In the genomic region with DNA sequence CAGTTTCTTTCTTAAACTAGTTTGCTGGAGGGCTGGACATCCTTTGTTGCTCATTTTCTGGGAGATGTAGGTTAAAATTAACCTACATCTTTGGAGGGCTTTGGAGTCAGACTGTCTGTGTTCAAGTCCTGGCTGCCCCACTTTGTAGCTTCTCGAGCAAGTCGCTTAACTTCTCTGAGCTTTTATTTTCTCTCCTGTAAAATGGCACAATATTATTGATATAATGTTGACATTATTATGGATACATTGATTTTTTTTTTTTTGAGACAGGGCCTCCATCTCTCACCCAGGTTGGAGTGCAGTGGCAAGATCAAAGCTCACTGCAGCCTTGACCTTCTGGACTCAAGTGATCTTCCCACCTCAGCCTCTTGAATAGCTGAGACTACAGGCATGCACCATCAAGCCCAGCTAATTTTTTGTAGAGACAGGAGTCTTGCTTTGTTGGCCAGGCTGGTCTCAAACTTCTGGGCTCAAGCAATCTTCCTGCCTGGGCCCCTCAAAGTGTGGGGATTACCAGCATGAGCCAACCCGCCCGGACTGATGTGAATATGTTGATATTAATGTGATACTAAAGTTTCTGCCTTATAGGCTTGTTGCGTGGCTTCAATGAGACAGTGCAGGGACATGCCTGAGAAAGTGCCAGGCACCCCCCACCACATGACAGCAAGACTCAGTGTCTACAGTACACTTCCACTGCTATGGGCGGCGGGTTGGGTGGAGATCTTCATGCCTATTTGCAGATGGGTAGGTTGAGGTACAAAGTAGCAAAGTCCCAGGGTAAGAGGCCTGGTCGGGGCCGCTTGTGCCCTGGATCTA, we compare ENCODE assay signal across 1 cellular context.
TF ChIP-seq lines count a peak whose summit lies in the region.

No MANE protein-coding gene starts in this region.

TF ChIP-seq in HepG2, 621 proteins besides CTCF, POLR2A, EP300 and RAD21 (continued from another document and continues in another):
- TF ChIP-seq, protein P1, sequence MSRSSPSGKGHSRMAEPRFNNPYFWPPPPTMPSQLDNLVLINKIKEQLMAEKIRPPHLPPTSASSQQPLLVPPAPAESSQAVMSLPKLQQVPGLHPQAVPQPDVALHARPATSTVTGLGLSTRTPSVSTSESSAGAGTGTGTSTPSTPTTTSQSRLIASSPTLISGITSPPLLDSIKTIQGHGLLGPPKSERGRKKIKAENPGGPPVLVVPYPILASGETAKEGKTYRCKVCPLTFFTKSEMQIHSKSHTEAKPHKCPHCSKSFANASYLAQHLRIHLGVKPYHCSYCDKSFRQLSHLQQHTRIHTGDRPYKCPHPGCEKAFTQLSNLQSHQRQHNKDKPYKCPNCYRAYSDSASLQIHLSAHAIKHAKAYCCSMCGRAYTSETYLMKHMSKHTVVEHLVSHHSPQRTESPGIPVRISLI (CRISPR knock-in tag; IDR thresholded peaks at IDR 0.05; ENCODE audit: borderline replicate concordance) = peak; percentile 44; the same call in 1 of the 2 replicates
- no peak for TF ChIP-seq ZBTB7B (CRISPR knock-in tag; IDR thresholded peaks at IDR 0.05)
- TF ChIP-seq FOSL2 (CRISPR knock-in tag; IDR thresholded peaks at IDR 0.05) = peak; percentile 42
- TF ChIP-seq, protein P2, sequence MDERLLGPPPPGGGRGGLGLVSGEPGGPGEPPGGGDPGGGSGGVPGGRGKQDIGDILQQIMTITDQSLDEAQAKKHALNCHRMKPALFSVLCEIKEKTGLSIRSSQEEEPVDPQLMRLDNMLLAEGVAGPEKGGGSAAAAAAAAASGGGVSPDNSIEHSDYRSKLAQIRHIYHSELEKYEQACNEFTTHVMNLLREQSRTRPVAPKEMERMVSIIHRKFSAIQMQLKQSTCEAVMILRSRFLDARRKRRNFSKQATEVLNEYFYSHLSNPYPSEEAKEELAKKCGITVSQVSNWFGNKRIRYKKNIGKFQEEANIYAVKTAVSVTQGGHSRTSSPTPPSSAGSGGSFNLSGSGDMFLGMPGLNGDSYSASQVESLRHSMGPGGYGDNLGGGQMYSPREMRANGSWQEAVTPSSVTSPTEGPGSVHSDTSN (CRISPR knock-in tag; IDR thresholded peaks at IDR 0.05) = no peak
- TF ChIP-seq, protein P3, sequence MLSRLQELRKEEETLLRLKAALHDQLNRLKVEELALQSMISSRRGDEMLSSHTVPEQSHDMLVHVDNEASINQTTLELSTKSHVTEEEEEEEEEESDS (CRISPR knock-in tag; IDR thresholded peaks at IDR 0.05; ENCODE audit: borderline replicate concordance) = no peak
- no peak for TF ChIP-seq FOXO1 (CRISPR knock-in tag; IDR thresholded peaks at IDR 0.05)
- no peak for TF ChIP-seq ZMAT3 (CRISPR knock-in tag; conservative IDR thresholded peaks at IDR 0.05)
- TF ChIP-seq, protein P4, sequence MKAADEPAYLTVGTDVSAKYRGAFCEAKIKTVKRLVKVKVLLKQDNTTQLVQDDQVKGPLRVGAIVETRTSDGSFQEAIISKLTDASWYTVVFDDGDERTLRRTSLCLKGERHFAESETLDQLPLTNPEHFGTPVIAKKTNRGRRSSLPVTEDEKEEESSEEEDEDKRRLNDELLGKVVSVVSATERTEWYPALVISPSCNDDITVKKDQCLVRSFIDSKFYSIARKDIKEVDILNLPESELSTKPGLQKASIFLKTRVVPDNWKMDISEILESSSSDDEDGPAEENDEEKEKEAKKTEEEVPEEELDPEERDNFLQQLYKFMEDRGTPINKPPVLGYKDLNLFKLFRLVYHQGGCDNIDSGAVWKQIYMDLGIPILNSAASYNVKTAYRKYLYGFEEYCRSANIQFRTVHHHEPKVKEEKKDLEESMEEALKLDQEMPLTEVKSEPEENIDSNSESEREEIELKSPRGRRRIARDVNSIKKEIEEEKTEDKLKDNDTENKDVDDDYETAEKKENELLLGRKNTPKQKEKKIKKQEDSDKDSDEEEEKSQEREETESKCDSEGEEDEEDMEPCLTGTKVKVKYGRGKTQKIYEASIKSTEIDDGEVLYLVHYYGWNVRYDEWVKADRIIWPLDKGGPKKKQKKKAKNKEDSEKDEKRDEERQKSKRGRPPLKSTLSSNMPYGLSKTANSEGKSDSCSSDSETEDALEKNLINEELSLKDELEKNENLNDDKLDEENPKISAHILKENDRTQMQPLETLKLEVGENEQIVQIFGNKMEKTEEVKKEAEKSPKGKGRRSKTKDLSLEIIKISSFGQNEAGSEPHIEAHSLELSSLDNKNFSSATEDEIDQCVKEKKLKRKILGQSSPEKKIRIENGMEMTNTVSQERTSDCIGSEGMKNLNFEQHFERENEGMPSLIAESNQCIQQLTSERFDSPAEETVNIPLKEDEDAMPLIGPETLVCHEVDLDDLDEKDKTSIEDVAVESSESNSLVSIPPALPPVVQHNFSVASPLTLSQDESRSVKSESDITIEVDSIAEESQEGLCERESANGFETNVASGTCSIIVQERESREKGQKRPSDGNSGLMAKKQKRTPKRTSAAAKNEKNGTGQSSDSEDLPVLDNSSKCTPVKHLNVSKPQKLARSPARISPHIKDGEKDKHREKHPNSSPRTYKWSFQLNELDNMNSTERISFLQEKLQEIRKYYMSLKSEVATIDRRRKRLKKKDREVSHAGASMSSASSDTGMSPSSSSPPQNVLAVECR (CRISPR knock-in tag; IDR thresholded peaks at IDR 0.05; ENCODE audit: borderline replicate concordance) = no peak; the same call in 1 of the 2 replicates
- no peak for TF ChIP-seq ZNF703 (CRISPR knock-in tag; IDR thresholded peaks at IDR 0.05; ENCODE audit: borderline replicate concordance)
- TF ChIP-seq JUND (CRISPR knock-in tag; IDR thresholded peaks at IDR 0.05) = no peak
- peak; percentile 64 for TF ChIP-seq GATAD2A (CRISPR knock-in tag; IDR thresholded peaks at IDR 0.05)
- no peak for TF ChIP-seq YEATS2 (CRISPR knock-in tag; IDR thresholded peaks at IDR 0.05; ENCODE audit: borderline replicate concordance)
- TF ChIP-seq TRAFD1 (CRISPR knock-in tag; IDR thresholded peaks at IDR 0.05; ENCODE audit: borderline replicate concordance) = no peak
- no peak for TF ChIP-seq ZBTB7A (CRISPR knock-in tag; IDR thresholded peaks at IDR 0.05)
- no peak for TF ChIP-seq KDM4B (CRISPR knock-in tag; IDR thresholded peaks at IDR 0.05)
- TF ChIP-seq RBM39 (IDR thresholded peaks at IDR 0.05; ENCODE audit: low read depth, low read length, poor library complexity, severe bottlenecking) = no peak
- TF ChIP-seq IKZF5 (CRISPR knock-in tag; IDR thresholded peaks at IDR 0.05) = peak; percentile 44; the same call in 1 of the 2 replicates
- TF ChIP-seq SMC3 (IDR thresholded peaks at IDR 0.05; ENCODE audit: low read length) = no peak
- no peak for TF ChIP-seq ZNF563 (CRISPR knock-in tag; IDR thresholded peaks at IDR 0.05)
- TF ChIP-seq ZMYM4 (CRISPR knock-in tag; IDR thresholded peaks at IDR 0.05) = peak; percentile 50; the same call in 1 of the 2 replicates
- TF ChIP-seq, protein P5, sequence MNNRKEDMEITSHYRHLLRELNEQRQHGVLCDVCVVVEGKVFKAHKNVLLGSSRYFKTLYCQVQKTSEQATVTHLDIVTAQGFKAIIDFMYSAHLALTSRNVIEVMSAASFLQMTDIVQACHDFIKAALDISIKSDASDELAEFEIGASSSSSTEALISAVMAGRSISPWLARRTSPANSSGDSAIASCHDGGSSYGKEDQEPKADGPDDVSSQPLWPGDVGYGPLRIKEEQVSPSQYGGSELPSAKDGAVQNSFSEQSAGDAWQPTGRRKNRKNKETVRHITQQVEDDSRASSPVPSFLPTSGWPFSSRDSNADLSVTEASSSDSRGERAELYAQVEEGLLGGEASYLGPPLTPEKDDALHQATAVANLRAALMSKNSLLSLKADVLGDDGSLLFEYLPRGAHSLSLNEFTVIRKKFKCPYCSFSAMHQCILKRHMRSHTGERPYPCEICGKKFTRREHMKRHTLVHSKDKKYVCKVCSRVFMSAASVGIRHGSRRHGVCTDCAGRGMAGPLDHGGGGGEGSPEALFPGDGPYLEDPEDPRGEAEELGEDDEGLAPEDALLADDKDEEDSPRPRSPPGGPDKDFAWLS (CRISPR knock-in tag; IDR thresholded peaks at IDR 0.05; ENCODE audit: borderline replicate concordance) = no peak
- TF ChIP-seq ATF6 (CRISPR knock-in tag; conservative IDR thresholded peaks at IDR 0.05) = no peak
- no peak for TF ChIP-seq NFATC3 (CRISPR knock-in tag; IDR thresholded peaks at IDR 0.05)
- no peak for TF ChIP-seq ZNF768 (CRISPR knock-in tag; IDR thresholded peaks at IDR 0.05)
- no peak for TF ChIP-seq ZNF672 (CRISPR knock-in tag; IDR thresholded peaks at IDR 0.05)
- no peak for TF ChIP-seq MNT (IDR thresholded peaks at IDR 0.05)
- TF ChIP-seq HBP1 (CRISPR knock-in tag; IDR thresholded peaks at IDR 0.05; ENCODE audit: low read depth) = no peak
- TF ChIP-seq HOXD1 (CRISPR knock-in tag; IDR thresholded peaks at IDR 0.05) = 0 out of 2 replicates have a peak, but pooled peaks have one; percentile 45
- TF ChIP-seq FOSL1 (CRISPR knock-in tag; IDR thresholded peaks at IDR 0.05; ENCODE audit: borderline replicate concordance) = no peak
- TF ChIP-seq ZNF337 (CRISPR knock-in tag; IDR thresholded peaks at IDR 0.05; ENCODE audit: borderline replicate concordance, low read depth) = no peak
- TF ChIP-seq ZNF17 (CRISPR knock-in tag; IDR thresholded peaks at IDR 0.05) = no peak
- peak; percentile 56; the same call in 1 of the 2 replicates for TF ChIP-seq HINFP (CRISPR knock-in tag; IDR thresholded peaks at IDR 0.05; ENCODE audit: low read depth)
- TF ChIP-seq ZNF639 (CRISPR knock-in tag; conservative IDR thresholded peaks at IDR 0.05) = no peak
- TF ChIP-seq RARG (CRISPR knock-in tag; IDR thresholded peaks at IDR 0.05; ENCODE audit: low read depth) = no peak
- TF ChIP-seq SIX4 (CRISPR knock-in tag; IDR thresholded peaks at IDR 0.05) = no peak
